ENCODE assay signal across 20 cellular contexts in the genomic region with DNA sequence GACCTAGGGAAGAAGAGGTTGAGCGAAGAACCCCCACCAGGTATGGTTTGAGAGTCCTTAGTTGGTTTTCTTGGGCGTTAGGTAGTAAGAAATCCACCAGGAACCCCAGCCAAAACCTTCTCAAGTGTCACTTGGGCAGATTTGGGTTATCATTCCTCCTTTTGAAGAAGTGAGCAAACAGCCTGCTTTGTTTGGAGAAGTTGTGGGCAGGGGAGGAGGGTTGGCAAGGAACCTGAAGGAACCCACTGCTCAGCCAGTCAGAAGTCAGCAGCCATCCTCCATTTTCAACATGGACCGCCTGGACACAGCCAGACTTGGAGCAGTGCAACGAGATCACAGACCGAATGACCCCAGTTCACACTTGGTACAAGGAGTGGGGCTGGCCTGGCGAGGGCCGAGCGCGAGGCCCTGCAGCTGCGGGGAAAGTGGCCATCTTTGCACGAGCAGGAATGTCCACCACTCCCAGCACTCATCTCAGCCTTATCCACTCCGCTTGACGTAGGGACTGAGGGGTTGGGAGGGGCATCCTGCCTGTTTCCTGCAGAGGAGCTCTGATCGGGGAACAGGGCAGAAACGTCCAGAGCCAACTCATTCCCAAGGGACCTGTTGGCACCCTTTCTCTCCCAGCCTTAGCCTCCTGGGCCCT. TPM values are rescaled to one million over a fixed set of nuclear protein-coding genes. Genes with fewer than 3 reads are reported as not detected.
DNase-seq lines count a peak whose midpoint lies in the region; ATAC-seq and TF ChIP-seq lines count a peak whose summit lies in the region.
"Had no signal": no experiment of that assay in that cellular context is flagged by ENCODE, and none has a peak within 500 bp of the region (broad histone marks: within the 10 kb centered on the region; RNA-seq: fewer than 3 reads in every experiment).

No MANE protein-coding gene starts in this region.

- H3K27ac ChIP-seq in HEK293 (ENCODE audit: extremely low read depth, low read depth, low read length) = no peak overlapping the region
- peak overlapping the region in 54 of 59 donors; percentile 5 to 98 (median 94) for H3K27ac ChIP-seq in dorsolateral prefrontal cortex
- H3K27ac ChIP-seq in spleen = peak overlapping the region in 6 of 8 donors; percentile 13 to 76 (median 48)
- H3K27ac ChIP-seq: epithelial cell of prostate, Peyer's patch had no signal

- H3K36me3 ChIP-seq in HEK293 (ENCODE audit: control insufficient read depth in 2 of 2, insufficient read depth in 1 of 2, low read length in 2 of 2) (peaks cover 0 to 62% of the 10 kb centered on the region in 2 experiments; a peak in 2 of 3 replicates), spleen (peaks cover 5 to 72% (median 45%) of the 10 kb centered on the region in 6 donors)

- WGBS in spleen, 5 donors = 61 to 76% (median 66%) methylated on average over 13 to 15 of the region's 15 CpGs

- H3K4me3 Mint-ChIP-seq in activated T-helper 17 cell treated with anti-CD3 and anti-CD28 coated beads, Interleukin-2, amount 50 U/mL, for 72 hours = no peak overlapping the region
- H3K4me3 Mint-ChIP-seq: CD4-positive, alpha-beta T cell; immature natural killer cell; stimulated activated naive CD8-positive, alpha-beta T cell treated with anti-CD3 and anti-CD28 coated beads, Interleukin-15, amount 100 ng/mL, for 72 hours; T-helper 1 cell treated with Interleukin-12 subunit alpha and Interleukin-12 subunit beta and Interleukin-4 antibody, amounts not matched to agents 30 μg/mL and 1 μg/mL, for 36 hours had no signal

- no peaks in the 10 kb centered on the region for H3K27me3 ChIP-seq in dorsolateral prefrontal cortex
- no peaks in the 10 kb centered on the region for H3K27me3 ChIP-seq in spleen (replicated peaks in 1 of 7)
- H3K27me3 ChIP-seq: Peyer's patch had no signal

- no peak for ATAC-seq in activated T-helper 17 cell treated with anti-CD3 and anti-CD28 coated beads, Interleukin-2, amount 50 U/mL, for 72 hours (replicated peaks)
- ATAC-seq in HG03039 (IDR thresholded peaks at IDR 0.05; ENCODE audit: unreplicated experiment) = no peak
- ATAC-seq: stimulated activated naive CD8-positive, alpha-beta T cell treated with anti-CD3 and anti-CD28 coated beads, Interleukin-15, amount 100 ng/mL, for 72 hours had no signal

- H3K9me3 ChIP-seq in HEK293 (ENCODE audit: control insufficient read depth, insufficient read depth, low read depth, low read length) (no peaks in the 10 kb centered on the region), spleen (no peaks in the 10 kb centered on the region)
- H3K9me3 ChIP-seq: Peyer's patch had no signal

- CTCF ChIA-PET in HEK293 (lab: Yijun Ruan, JAX) = interaction anchor here (0.7 to 11.1 kb wide), 7 partner anchors 13 to 185 kb away, joined by 3 to 156 read pairs (median 4); a partner anchor contains a TSS

- H3K27ac Mint-ChIP-seq in activated T-helper 17 cell treated with anti-CD3 and anti-CD28 coated beads, Interleukin-2, amount 50 U/mL, for 72 hours = no peak overlapping the region
- H3K27ac Mint-ChIP-seq: CD4-positive, alpha-beta T cell; T-helper 1 cell treated with Interleukin-12 subunit alpha and Interleukin-12 subunit beta and Interleukin-4 antibody, amounts not matched to agents 30 μg/mL and 1 μg/mL, for 36 hours had no signal

- DNase-seq in NOMO-1 treated with DMSO at 0.1 percent for 48 hours (lab: John Stamatoyannopoulos, UW; ENCODE audit: unreplicated experiment) (peak; percentile 64), dorsolateral prefrontal cortex (peak in 2 of 10 donors; percentile 28 to 32), spleen (peak; percentile 47), cortex of kidney (lab: John Stamatoyannopoulos, UW) (no peak)
- DNase-seq in activated CD4-positive, alpha-beta T cell treated with anti-CD3 and anti-CD28 coated beads, Interleukin-2, amount 50 U/mL, for 4 hours = no peak
- DNase-seq: activated CD4-positive, alpha-beta T cell treated with anti-CD3 and anti-CD28 coated beads, Interleukin-2, amount 50 U/mL, for 1 hour; CD4-positive, alpha-beta T cell; DND-41; immature natural killer cell; KG1; NCI-H146; stimulated activated CD4-positive, alpha-beta T cell treated with anti-CD3 and anti-CD28 coated beads, Interleukin-12 subunit alpha, Interleukin-12 subunit beta, amount 100 ng/mL, for 4 hours; stimulated activated naive CD8-positive, alpha-beta T cell treated with anti-CD3 and anti-CD28 coated beads, Interleukin-15, amount 100 ng/mL, for 72 hours had no signal

- peaks cover 47% of the 10 kb centered on the region for H3K36me3 Mint-ChIP-seq in activated T-helper 17 cell treated with anti-CD3 and anti-CD28 coated beads, Interleukin-2, amount 50 U/mL, for 72 hours (ENCODE audit: low read depth)
- H3K36me3 Mint-ChIP-seq: immature natural killer cell had no signal

- TF ChIP-seq CTCF in HEK293 (tag by site-specific recombination; IDR thresholded peaks at IDR 0.05) = no peak
- no peak for TF ChIP-seq CTCF in dorsolateral prefrontal cortex (IDR thresholded peaks at IDR 0.05 in 54 of 56, conservative IDR thresholded peaks at IDR 0.05 in 2 of 56; ENCODE audit: low read depth in 1 of 56, partially characterized antibody in 56 of 56)
- no peak for TF ChIP-seq CTCF in spleen (IDR thresholded peaks at IDR 0.05 in 8 of 11, conservative IDR thresholded peaks at IDR 0.05 in 3 of 11)

- intact Hi-C loops in dorsolateral prefrontal cortex (cut with DNase I) (loop anchor here (1.0 to 5.0 kb wide), 5 partner anchors 38 to 326 kb away; no protein-coding TSS in a partner anchor), spleen (cut with DNase I; ENCODE audit: low total_unique reads) (no loop called here)

- no peaks in the 10 kb centered on the region for H3K9me3 Mint-ChIP-seq in activated T-helper 17 cell treated with anti-CD3 and anti-CD28 coated beads, Interleukin-2, amount 50 U/mL, for 72 hours
- H3K9me3 Mint-ChIP-seq: CD4-positive, alpha-beta T cell; immature natural killer cell; stimulated activated naive CD8-positive, alpha-beta T cell treated with anti-CD3 and anti-CD28 coated beads, Interleukin-15, amount 100 ng/mL, for 72 hours; T-helper 1 cell treated with Interleukin-12 subunit alpha and Interleukin-12 subunit beta and Interleukin-4 antibody, amounts not matched to agents 30 μg/mL and 1 μg/mL, for 36 hours had no signal

- H3K27me3 Mint-ChIP-seq in activated T-helper 17 cell treated with anti-CD3 and anti-CD28 coated beads, Interleukin-2, amount 50 U/mL, for 72 hours = no peaks in the 10 kb centered on the region
- H3K27me3 Mint-ChIP-seq: CD4-positive, alpha-beta T cell; stimulated activated naive CD8-positive, alpha-beta T cell treated with anti-CD3 and anti-CD28 coated beads, Interleukin-15, amount 100 ng/mL, for 72 hours had no signal

- TF ChIP-seq POLR2A in spleen (IDR thresholded peaks at IDR 0.05) = no peak

- H3K4me1 Mint-ChIP-seq in activated T-helper 17 cell treated with anti-CD3 and anti-CD28 coated beads, Interleukin-2, amount 50 U/mL, for 72 hours = no peaks in the 10 kb centered on the region

- POLR2A ChIA-PET in HEK293 (lab: Yijun Ruan, JAX) = interaction anchor here (1.4 kb wide), 1 partner anchor 37 kb away, joined by 7 read pairs; no protein-coding TSS in a partner anchor

- no peak overlapping the region for H3K4me3 ChIP-seq in HEK293 (ENCODE audit: low read depth, low read length)
- no peak overlapping the region for H3K4me3 ChIP-seq in dorsolateral prefrontal cortex
- H3K4me3 ChIP-seq in spleen = no peak overlapping the region
- H3K4me3 ChIP-seq: Peyer's patch had no signal

- H3K4me1 ChIP-seq in HEK293 (ENCODE audit: control insufficient read depth, insufficient read depth, low read length) = no peaks in the 10 kb centered on the region
- H3K4me1 ChIP-seq in spleen = peaks cover 24 to 80% (median 62%) of the 10 kb centered on the region in 6 donors

TF ChIP-seq in HEK293, 187 proteins besides CTCF, POLR2A, EP300 and RAD21:
- TF ChIP-seq SETDB1 (IDR thresholded peaks at IDR 0.05; ENCODE audit: insufficient read length, low read length) (no peak), ZNF707 (tag by site-specific recombination; IDR thresholded peaks at IDR 0.05) (peak; percentile 95)
- TF ChIP-seq, protein P1, sequence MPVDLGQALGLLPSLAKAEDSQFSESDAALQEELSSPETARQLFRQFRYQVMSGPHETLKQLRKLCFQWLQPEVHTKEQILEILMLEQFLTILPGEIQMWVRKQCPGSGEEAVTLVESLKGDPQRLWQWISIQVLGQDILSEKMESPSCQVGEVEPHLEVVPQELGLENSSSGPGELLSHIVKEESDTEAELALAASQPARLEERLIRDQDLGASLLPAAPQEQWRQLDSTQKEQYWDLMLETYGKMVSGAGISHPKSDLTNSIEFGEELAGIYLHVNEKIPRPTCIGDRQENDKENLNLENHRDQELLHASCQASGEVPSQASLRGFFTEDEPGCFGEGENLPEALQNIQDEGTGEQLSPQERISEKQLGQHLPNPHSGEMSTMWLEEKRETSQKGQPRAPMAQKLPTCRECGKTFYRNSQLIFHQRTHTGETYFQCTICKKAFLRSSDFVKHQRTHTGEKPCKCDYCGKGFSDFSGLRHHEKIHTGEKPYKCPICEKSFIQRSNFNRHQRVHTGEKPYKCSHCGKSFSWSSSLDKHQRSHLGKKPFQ (tag by site-specific recombination; IDR thresholded peaks at IDR 0.05) = peak; percentile 60; the same call in 1 of the 2 replicates

RNA-seq across cellular contexts. Expression of a gene that starts 7.2 kb away (rescaled TPM):
- total RNA-seq in dorsolateral prefrontal cortex = 10 to 100 TPM; 14.4 to 31.1 (median 20.5) TPM
- total RNA-seq in spleen = 10 to 100 TPM; 21.3 to 44.9 (median 26.6) TPM
- polyA plus RNA-seq in spleen = 10 to 100 TPM; 21.3 to 34.0 (median 22.2) TPM
- 10 to 100 TPM; 50.0 to 50.8 TPM for total RNA-seq in activated T-helper 17 cell treated with anti-CD3 and anti-CD28 coated beads, Interleukin-2, amount 50 U/mL, for 72 hours

RNA-seq across cellular contexts. Expression of a gene that starts 12.0 kb away (rescaled TPM):
- total RNA-seq in dorsolateral prefrontal cortex (1 to 10 TPM in 114 of 120 experiments, under 1 TPM in 6; 0.49 to 6.0 (median 2.3) TPM), spleen (not detected)
- polyA plus RNA-seq in spleen = under 1 TPM in 1 of 3 donors, not detected in 2; 0.33 TPM
- under 1 TPM; 0.26 to 0.64 TPM for total RNA-seq in activated T-helper 17 cell treated with anti-CD3 and anti-CD28 coated beads, Interleukin-2, amount 50 U/mL, for 72 hours
- total RNA-seq: Peyer's patch, posterior vena cava had no signal
- polyA plus RNA-seq: immature natural killer cell had no signal

RNA-seq across cellular contexts. Expression of a gene that starts 29.1 kb away (rescaled TPM):
- 1 to 10 TPM in 92 of 120 experiments, under 1 TPM in 28; 0.33 to 4.9 (median 1.3) TPM for total RNA-seq in dorsolateral prefrontal cortex
- 10 to 100 TPM in 4 of 7 donors, 1 to 10 TPM in 3; 7.0 to 32.0 (median 10.3) TPM for total RNA-seq in spleen
- 1 to 10 TPM; 2.1 to 5.9 (median 4.3) TPM for polyA plus RNA-seq in spleen
- under 1 TPM in 1 of 2 donors, not detected in 1; 0.08 TPM for total RNA-seq in activated T-helper 17 cell treated with anti-CD3 and anti-CD28 coated beads, Interleukin-2, amount 50 U/mL, for 72 hours

RNA-seq across cellular contexts. Expression of a gene that starts 53.4 kb away (rescaled TPM):
- total RNA-seq in dorsolateral prefrontal cortex = 10 to 100 TPM; 41.0 to 81.9 (median 61.8) TPM
- total RNA-seq in spleen = 10 to 100 TPM; 46.7 to 98.1 (median 56.4) TPM
- polyA plus RNA-seq in spleen = 10 to 100 TPM; 42.9 to 70.1 (median 60.2) TPM
- 10 to 100 TPM; 47.8 to 72.6 TPM for total RNA-seq in activated T-helper 17 cell treated with anti-CD3 and anti-CD28 coated beads, Interleukin-2, amount 50 U/mL, for 72 hours

Comparison
In these comparisons a context has a peak if more than half of its experiments do, and no peak if none do; other contexts are left out.
1. DNase-seq: peak in NOMO-1 treated with DMSO at 0.1 percent for 48 hours (single experiment) and spleen (single experiment); none in activated CD4-positive, alpha-beta T cell treated with anti-CD3 and anti-CD28 coated beads, Interleukin-2, amount 50 U/mL, for 4 hours (0 of 2) and cortex of kidney (single experiment).